8 cellular contexts compared by ENCODE assay signal in the genomic region with DNA sequence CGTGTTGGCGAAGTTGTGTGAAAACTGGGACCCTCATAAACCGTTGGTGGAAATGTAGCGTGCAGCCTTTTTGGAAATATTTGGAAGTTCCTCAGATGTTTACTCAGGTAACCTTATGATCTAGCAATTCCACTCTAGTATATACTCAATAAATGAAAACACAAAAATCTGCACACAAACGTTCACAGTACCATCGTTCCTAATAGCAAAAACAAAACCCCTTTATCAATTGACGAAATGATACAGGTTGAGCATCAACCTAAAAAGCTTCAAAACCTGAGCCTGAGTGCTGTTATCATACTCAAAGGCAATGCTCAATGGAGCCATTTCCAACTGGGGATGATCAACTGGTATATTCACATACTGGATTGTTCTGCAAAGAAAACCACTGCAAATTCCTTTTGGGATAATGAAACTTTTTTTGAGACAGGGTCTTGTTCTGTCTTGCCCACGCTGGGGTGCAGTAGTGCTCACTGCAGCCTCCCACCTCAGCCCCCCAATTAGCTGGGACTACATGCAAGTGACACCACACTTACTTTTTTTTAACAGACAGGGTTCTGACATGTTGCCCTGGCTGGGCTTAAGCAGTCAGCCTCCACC. TPM values are rescaled to one million over a fixed set of nuclear protein-coding genes. Genes with fewer than 3 reads are reported as not detected.
DNase-seq lines count a peak whose midpoint lies in the region; ATAC-seq and TF ChIP-seq lines count a peak whose summit lies in the region.

No MANE protein-coding gene starts in this region.

- TF ChIP-seq CTCF in OCI-LY1 (IDR thresholded peaks at IDR 0.05; ENCODE audit: low read length) (no peak), colonic mucosa (IDR thresholded peaks at IDR 0.05) (no peak), neutrophil (IDR thresholded peaks at IDR 0.05) (no peak)

- intact Hi-C loops in colonic mucosa (cut with DNase I), result no loop called here

- H3K9ac ChIP-seq in OCI-LY1 (ENCODE audit: low read length), result peak overlapping the region; percentile 98
- peak overlapping the region in 1 of 2 donors; percentile 93 for H3K9ac ChIP-seq in colonic mucosa (ENCODE audit: low read depth in 2 of 2, low read length in 2 of 2)

- DNase-seq in DMS53 treated with DMSO at 0.1 percent for 48 hours (lab: John Stamatoyannopoulos, UW; ENCODE audit: unreplicated experiment) (peak; percentile 42), colonic mucosa (no peak), middle frontal gyrus (ENCODE audit: extremely low spot score, low spot score) (no peak), HPDE6-E6E7 (ENCODE audit: extremely low spot score) (no peak), NCI-H2107 (lab: John Stamatoyannopoulos, UW) (no peak)

- H3K9me3 ChIP-seq in OCI-LY1 (ENCODE audit: low read length) (no peaks in the 10 kb centered on the region), colonic mucosa (no peaks in the 10 kb centered on the region), neutrophil (no peaks in the 10 kb centered on the region)

- H3K27me3 ChIP-seq in OCI-LY1 (ENCODE audit: insufficient read depth, low read length) (no peaks in the 10 kb centered on the region), colonic mucosa (no peaks in the 10 kb centered on the region), neutrophil (no peaks in the 10 kb centered on the region)

- H3K4me1 ChIP-seq in OCI-LY1 (ENCODE audit: insufficient read depth, low read length, severe bottlenecking) (peaks cover 56% of the 10 kb centered on the region), colonic mucosa (peaks cover 12% of the 10 kb centered on the region), neutrophil (ENCODE audit: control insufficient read depth in 1 of 2, insufficient read depth in 1 of 2, low read depth in 1 of 2, low read length in 1 of 2) (peaks cover 41 to 47% of the 10 kb centered on the region in 2 experiments)

- no peaks in the 10 kb centered on the region for H3K9me2 ChIP-seq in OCI-LY1 (ENCODE audit: low read depth, low read length)

- H3K4me3 ChIP-seq in OCI-LY1 (ENCODE audit: low read depth, low read length, poor library complexity, severe bottlenecking) (peak overlapping the region; percentile 98), colonic mucosa (peak overlapping the region; percentile 72), neutrophil (ENCODE audit: low read depth in 1 of 2, low read length in 1 of 2) (peak overlapping the region; percentile 79 to 93)

- H3K36me3 ChIP-seq in OCI-LY1 (ENCODE audit: insufficient read depth, low read length), result peaks cover 57% of the 10 kb centered on the region
- no peaks in the 10 kb centered on the region for H3K36me3 ChIP-seq in colonic mucosa
- peaks cover 44% of the 10 kb centered on the region for H3K36me3 ChIP-seq in neutrophil

- peak overlapping the region; percentile 79 for H3K4me2 ChIP-seq in OCI-LY1 (ENCODE audit: low read length)

- H4K20me1 ChIP-seq in OCI-LY1 (ENCODE audit: insufficient read depth, low read length), result no peaks in the 10 kb centered on the region

- no peak overlapping the region for H2AFZ ChIP-seq in OCI-LY1 (ENCODE audit: low read length)

- H3K27ac ChIP-seq in OCI-LY1 (ENCODE audit: low read depth, low read length, poor library complexity, severe bottlenecking), result peak overlapping the region; percentile 83
- peak overlapping the region; percentile 99 for H3K27ac ChIP-seq in colonic mucosa
- peak overlapping the region; percentile 97 for H3K27ac ChIP-seq in neutrophil

- ATAC-seq in GM18909 (IDR thresholded peaks at IDR 0.05; ENCODE audit: poor library complexity, unreplicated experiment), result no peak

- peaks cover 31% of the 10 kb centered on the region for H3F3A ChIP-seq in OCI-LY1 (ENCODE audit: insufficient read depth, low read length)

- peaks cover 37% of the 10 kb centered on the region for H3K79me2 ChIP-seq in OCI-LY1 (ENCODE audit: insufficient read depth, low read length)

RNA-seq across cellular contexts. Expression of gene C18orf32, which starts 0.8 kb away (rescaled TPM):
- 10 to 100 TPM; 43.0 to 63.6 TPM for total RNA-seq in colonic mucosa

RNA-seq across cellular contexts. Expression of gene RPL17, which starts 4.5 kb away (rescaled TPM):
- 1,000 to 10,000 TPM; 1,226 to 1,361 TPM for total RNA-seq in colonic mucosa

RNA-seq across cellular contexts. Expression of gene DYM, which starts 27.4 kb away (rescaled TPM):
- 10 to 100 TPM; 55.2 to 56.5 TPM for total RNA-seq in colonic mucosa
